In genomic region chr5:134550271-134551214, GRCh38 we compare ENCODE assay signal across 10 cellular contexts. TPM values are rescaled to one million over a fixed set of nuclear protein-coding genes. Genes with fewer than 3 reads are reported as not detected.
DNase-seq lines count a peak whose midpoint lies in the region; ATAC-seq, FAIRE-seq and TF ChIP-seq lines count a peak whose summit lies in the region.
"Had no signal": no experiment of that assay in that cellular context is flagged by ENCODE, and none has a peak within 500 bp of the region (broad histone marks: within the 10 kb centered on the region; RNA-seq: fewer than 3 reads in every experiment).

No MANE protein-coding gene starts in this region.

- POLR2A ChIA-PET in naive thymus-derived CD8-positive, alpha-beta T cell (lab: Charles Lee): interaction anchor here (0.7 to 1.9 kb wide), 4 partner anchors 25 to 960 kb away, joined by 3 to 4 read pairs (median 4); partner anchors contain the start of gene JADE2

- peak in 1 of 2 donors; percentile 50 for ATAC-seq in naive thymus-derived CD8-positive, alpha-beta T cell
- ATAC-seq in HG02970 (IDR thresholded peaks at IDR 0.05; ENCODE audit: low FRiP score, unreplicated experiment): no peak
- ATAC-seq: foreskin keratinocyte had no signal

- H3K27me3 Mint-ChIP-seq in IgD-negative memory B cell: no peaks in the 10 kb centered on the region
- H3K27me3 Mint-ChIP-seq in activated naive CD8-positive, alpha-beta T cell treated with anti-CD3 and anti-CD28 coated beads for 36 hours: no peaks in the 10 kb centered on the region
- H3K27me3 Mint-ChIP-seq in naive thymus-derived CD8-positive, alpha-beta T cell: no peaks in the 10 kb centered on the region

- no peaks in the 10 kb centered on the region for H3K9me3 Mint-ChIP-seq in IgD-negative memory B cell
- H3K9me3 Mint-ChIP-seq in activated naive CD8-positive, alpha-beta T cell treated with anti-CD3 and anti-CD28 coated beads for 36 hours: no peaks in the 10 kb centered on the region
- H3K9me3 Mint-ChIP-seq in naive thymus-derived CD8-positive, alpha-beta T cell: no peaks in the 10 kb centered on the region

- peaks cover 16% of the 10 kb centered on the region for H3K36me3 Mint-ChIP-seq in IgD-negative memory B cell
- peaks cover 41% of the 10 kb centered on the region for H3K36me3 Mint-ChIP-seq in activated naive CD8-positive, alpha-beta T cell treated with anti-CD3 and anti-CD28 coated beads for 36 hours
- peaks cover 0 to 83% (median 4%) of the 10 kb centered on the region in 3 donors for H3K36me3 Mint-ChIP-seq in naive thymus-derived CD8-positive, alpha-beta T cell

- FAIRE-seq in GM12891 (lab: Jason Lieb, UNC): peak; percentile 76

- H3K4me1 Mint-ChIP-seq in IgD-negative memory B cell: peaks cover 57 to 77% (median 75%) of the 10 kb centered on the region in 3 donors
- peaks cover 59% of the 10 kb centered on the region for H3K4me1 Mint-ChIP-seq in activated naive CD8-positive, alpha-beta T cell treated with anti-CD3 and anti-CD28 coated beads for 36 hours
- H3K4me1 Mint-ChIP-seq in naive thymus-derived CD8-positive, alpha-beta T cell: peaks cover 31 to 75% (median 63%) of the 10 kb centered on the region in 4 donors

- DNase-seq in GM12891 (ENCODE audit: insufficient read length, low spot score) (no peak), ecto neural progenitor cell (ENCODE audit: low spot score) (no peak)
- no peak for DNase-seq in activated naive CD8-positive, alpha-beta T cell treated with anti-CD3 and anti-CD28 coated beads for 36 hours
- peak in 2 of 10 donors; percentile 13 to 34 for DNase-seq in naive thymus-derived CD8-positive, alpha-beta T cell
- DNase-seq in central memory CD4-positive, alpha-beta T cell: no peak
- DNase-seq: DND-41, foreskin keratinocyte, NCI-H187 had no signal

- peak overlapping the region; percentile 82 to 95 (median 95) for H3K27ac Mint-ChIP-seq in IgD-negative memory B cell
- H3K27ac Mint-ChIP-seq in activated naive CD8-positive, alpha-beta T cell treated with anti-CD3 and anti-CD28 coated beads for 36 hours: peak overlapping the region; percentile 65
- peak overlapping the region; percentile 22 to 89 (median 78) for H3K27ac Mint-ChIP-seq in naive thymus-derived CD8-positive, alpha-beta T cell

- peak overlapping the region; percentile 28 to 90 (median 74) for H3K4me3 Mint-ChIP-seq in IgD-negative memory B cell
- H3K4me3 Mint-ChIP-seq in activated naive CD8-positive, alpha-beta T cell treated with anti-CD3 and anti-CD28 coated beads for 36 hours: no peak overlapping the region
- H3K4me3 Mint-ChIP-seq in naive thymus-derived CD8-positive, alpha-beta T cell: peak overlapping the region in 4 of 10 donors; percentile 26 to 72 (median 26)

- TF ChIP-seq POLR2A in GM12891 (IDR thresholded peaks at IDR 0.05; ENCODE audit: low read depth, low read length): no peak

TF ChIP-seq in GM12891, 5 proteins besides CTCF, POLR2A, EP300 and RAD21:
- TF ChIP-seq POU2F2 (IDR thresholded peaks at IDR 0.05; ENCODE audit: low read depth, low read length) (peak; percentile 91), PAX5 (IDR thresholded peaks at IDR 0.05; ENCODE audit: insufficient read depth, low read length, severe bottlenecking) (no peak), SPI1 (IDR thresholded peaks at IDR 0.05; ENCODE audit: low read depth, low read length) (no peak), TAF1 (IDR thresholded peaks at IDR 0.05; ENCODE audit: low read depth, low read length) (no peak)

RNA-seq across cellular contexts. Expression of gene JADE2, which starts 25.1 kb away (rescaled TPM):
- 19.6 TPM for polyA plus RNA-seq in GM12891 (2012; ENCODE audit: low read depth, missing spikeins)
- 46.7 TPM for polyA plus RNA-seq in IgD-negative memory B cell
- 10 to 100 TPM; 80.2 to 80.3 TPM for total RNA-seq in activated naive CD8-positive, alpha-beta T cell treated with anti-CD3 and anti-CD28 coated beads for 36 hours
- total RNA-seq in naive thymus-derived CD8-positive, alpha-beta T cell: 100 to 1,000 TPM; 262 TPM
- 10 to 100 TPM; 24.3 to 38.9 (median 24.9) TPM for polyA plus RNA-seq in naive thymus-derived CD8-positive, alpha-beta T cell
